Comparison of ENCODE assay signal across 20 cellular contexts in the genomic region with DNA sequence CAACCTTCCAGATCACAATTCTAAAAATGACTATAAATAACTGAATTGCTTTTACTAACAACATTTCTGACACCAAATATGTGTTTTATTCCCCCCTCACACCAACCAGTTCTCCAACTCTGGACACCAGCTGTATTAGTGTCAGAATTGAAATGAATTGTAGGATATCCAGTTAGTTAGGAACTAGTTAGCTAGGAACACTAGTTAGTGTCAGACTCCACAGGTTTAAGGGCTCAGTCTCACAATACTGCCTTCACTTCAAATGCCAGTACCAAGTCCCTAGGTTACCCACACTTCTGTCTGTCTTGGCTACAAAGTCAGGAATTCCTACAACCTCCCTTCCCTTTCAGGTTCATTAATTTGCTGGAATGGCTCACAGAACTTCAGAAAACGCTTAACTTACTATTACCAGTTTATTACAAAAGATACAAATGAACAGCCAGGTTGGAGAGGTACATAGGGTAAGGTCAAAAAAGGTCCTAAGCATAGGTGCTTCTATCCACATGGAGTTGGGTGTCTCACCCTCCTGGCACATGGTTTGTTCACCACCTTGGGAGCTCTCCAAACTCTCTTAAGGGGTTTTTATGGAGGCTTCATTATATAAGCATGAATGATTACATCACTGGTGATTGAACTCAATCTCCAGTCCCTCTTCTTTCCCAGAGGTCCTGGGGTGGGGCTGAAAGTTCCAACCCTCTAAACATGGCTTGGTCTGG. TPM values are rescaled to one million over a fixed set of nuclear protein-coding genes. Genes with fewer than 3 reads are reported as not detected.
DNase-seq lines count a peak whose midpoint lies in the region; ATAC-seq, FAIRE-seq and TF ChIP-seq lines count a peak whose summit lies in the region.
"Had no signal": no experiment of that assay in that cellular context is flagged by ENCODE, and none has a peak within 500 bp of the region (broad histone marks: within the 10 kb centered on the region; RNA-seq: fewer than 3 reads in every experiment).

No MANE protein-coding gene starts in this region.

- H3K27me3 Mint-ChIP-seq in CD4-positive, CD25-positive, alpha-beta regulatory T cell, result peaks cover 6% of the 10 kb centered on the region
- no peaks in the 10 kb centered on the region for H3K27me3 Mint-ChIP-seq in memory B cell
- peaks cover 12 to 13% (median 13%) of the 10 kb centered on the region in 3 donors for H3K27me3 Mint-ChIP-seq in immature natural killer cell (ENCODE audit: low read depth in 3 of 3)
- H3K27me3 Mint-ChIP-seq: activated naive CD8-positive, alpha-beta T cell had no signal

- peaks cover 0 to 1% (median 0%) of the 10 kb centered on the region in 7 donors for H3K9me3 Mint-ChIP-seq in CD4-positive, CD25-positive, alpha-beta regulatory T cell
- no peaks in the 10 kb centered on the region for H3K9me3 Mint-ChIP-seq in memory B cell
- H3K9me3 Mint-ChIP-seq in immature natural killer cell, result no peaks in the 10 kb centered on the region

- ATAC-seq in CD4-positive, CD25-positive, alpha-beta regulatory T cell (ENCODE audit: low read depth in 2 of 2), result no peak
- ATAC-seq in memory B cell (ENCODE audit: low read depth), result no peak
- ATAC-seq in HG03025 (IDR thresholded peaks at IDR 0.05; ENCODE audit: low FRiP score, unreplicated experiment), result no peak

- peaks cover 25% of the 10 kb centered on the region for H3K36me3 Mint-ChIP-seq in CD4-positive, CD25-positive, alpha-beta regulatory T cell
- H3K36me3 Mint-ChIP-seq in memory B cell, result peaks cover 6% of the 10 kb centered on the region
- H3K36me3 Mint-ChIP-seq in immature natural killer cell, result peaks cover 4 to 11% (median 9%) of the 10 kb centered on the region in 3 donors

- no peaks in the 10 kb centered on the region for H3K9me3 ChIP-seq in CD4-positive, CD25-positive, alpha-beta regulatory T cell (ENCODE audit: control insufficient read depth in 2 of 2, low read length in 2 of 2)
- H3K9me3 ChIP-seq: suprapubic skin had no signal

- no peak overlapping the region for H3K27ac ChIP-seq in CD4-positive, CD25-positive, alpha-beta regulatory T cell (ENCODE audit: insufficient read depth, low read length, poor library complexity, severe bottlenecking)
- H3K27ac ChIP-seq: suprapubic skin had no signal

- DNase-seq in CD4-positive, CD25-positive, alpha-beta regulatory T cell, result no peak
- DNase-seq in H54 (ENCODE audit: insufficient read length, low spot score), result no peak
- DNase-seq in astrocyte of the spinal cord (ENCODE audit: low read depth, low spot score), result peak; percentile 10
- DNase-seq in memory B cell (ENCODE audit: low spot score in 2 of 2), result no peak
- DNase-seq in SIG-M5 (lab: John Stamatoyannopoulos, UW), result no peak
- no peak for DNase-seq in immature natural killer cell
- DNase-seq in mucosa of gallbladder (ENCODE audit: low spot score), result no peak
- DNase-seq: activated CD4-positive, alpha-beta T cell treated with anti-CD3 and anti-CD28 coated beads, Interleukin-2, amount 50 U/mL, for 4 hours; COR-L47; effector CD4-positive, alpha-beta T cell; midbrain; NCI-H1436; NCI-H226; stimulated activated CD4-positive, alpha-beta T cell treated with anti-CD3 and anti-CD28 coated beads, Interleukin-4, amount 100 ng/mL, for 1 hour had no signal

- no peak for TF ChIP-seq CTCF in astrocyte of the spinal cord (IDR thresholded peaks at IDR 0.05; ENCODE audit: low read depth, low read length)

- in situ Hi-C loops in astrocyte of the spinal cord (cut with HindIII; ENCODE audit: low sequenced_read_pairs), result no loop called here

- no peak overlapping the region for H3K4me3 ChIP-seq in CD4-positive, CD25-positive, alpha-beta regulatory T cell (ENCODE audit: low read depth, low read length)
- no peak overlapping the region for H3K4me3 ChIP-seq in astrocyte of the spinal cord (ENCODE audit: low read depth, low read length)
- H3K4me3 ChIP-seq: suprapubic skin had no signal

- no peak for TF ChIP-seq POLR2A in H54 (IDR thresholded peaks at IDR 0.05; ENCODE audit: low read depth, low read length)

- H3K27me3 ChIP-seq in CD4-positive, CD25-positive, alpha-beta regulatory T cell (ENCODE audit: control insufficient read depth, insufficient read depth, low read length), result no peaks in the 10 kb centered on the region
- H3K27me3 ChIP-seq: suprapubic skin had no signal

- peaks cover 31% of the 10 kb centered on the region for H3K4me1 ChIP-seq in CD4-positive, CD25-positive, alpha-beta regulatory T cell (ENCODE audit: control insufficient read depth, insufficient read depth, low read length, poor library complexity, severe bottlenecking)

- H3K36me3 ChIP-seq in CD4-positive, CD25-positive, alpha-beta regulatory T cell (ENCODE audit: control insufficient read depth, insufficient read depth, low read length), result peaks cover 26% of the 10 kb centered on the region

- peak overlapping the region in 3 of 4 donors; percentile 24 to 85 (median 72) for H3K4me3 Mint-ChIP-seq in CD4-positive, CD25-positive, alpha-beta regulatory T cell
- no peak overlapping the region for H3K4me3 Mint-ChIP-seq in memory B cell
- no peak overlapping the region for H3K4me3 Mint-ChIP-seq in immature natural killer cell
- H3K4me3 Mint-ChIP-seq: activated naive CD8-positive, alpha-beta T cell had no signal

- H3K27ac Mint-ChIP-seq in CD4-positive, CD25-positive, alpha-beta regulatory T cell, result peak overlapping the region; percentile 62 to 70 (median 64)
- H3K27ac Mint-ChIP-seq in memory B cell (peak overlapping the region; percentile 67), immature natural killer cell (peak overlapping the region in 2 of 6 donors; percentile 13 to 34)
- H3K27ac Mint-ChIP-seq: activated naive CD8-positive, alpha-beta T cell had no signal

- H3K4me1 Mint-ChIP-seq in CD4-positive, CD25-positive, alpha-beta regulatory T cell, result peaks cover 22 to 63% (median 48%) of the 10 kb centered on the region in 4 donors
- peaks cover 22% of the 10 kb centered on the region for H3K4me1 Mint-ChIP-seq in memory B cell
- H3K4me1 Mint-ChIP-seq in immature natural killer cell, result peaks cover 27 to 62% of the 10 kb centered on the region in 2 donors

- peak; percentile 33 for FAIRE-seq in H54 (lab: Jason Lieb, UNC)
- FAIRE-seq: keratinocyte had no signal

RNA-seq across cellular contexts. Expression of a gene that starts 4.2 kb away (rescaled TPM):
- 71.8 TPM for total RNA-seq in CD4-positive, CD25-positive, alpha-beta regulatory T cell
- polyA plus RNA-seq in CD4-positive, CD25-positive, alpha-beta regulatory T cell, result 10 to 100 TPM; 43.5 to 56.3 (median 53.2) TPM
- 10 to 100 TPM; 38.4 to 44.7 (median 42.6) TPM for polyA plus RNA-seq in immature natural killer cell
- total RNA-seq in mucosa of gallbladder, result 73.8 TPM

RNA-seq across cellular contexts. Expression of a gene that starts 37.9 kb away (rescaled TPM):
- total RNA-seq in CD4-positive, CD25-positive, alpha-beta regulatory T cell, result 0.20 TPM
- polyA plus RNA-seq in CD4-positive, CD25-positive, alpha-beta regulatory T cell, result not detected
- not detected for polyA plus RNA-seq in immature natural killer cell
- not detected for total RNA-seq in mucosa of gallbladder
- total RNA-seq: osteocyte, skeletal muscle tissue had no signal

RNA-seq across cellular contexts. Expression of a gene that starts 58.5 kb away (rescaled TPM):
- total RNA-seq in CD4-positive, CD25-positive, alpha-beta regulatory T cell, result 132 TPM
- 10 to 100 TPM; 18.9 to 31.4 (median 20.2) TPM for polyA plus RNA-seq in CD4-positive, CD25-positive, alpha-beta regulatory T cell
- 10 to 100 TPM; 11.1 to 36.1 (median 16.5) TPM for polyA plus RNA-seq in immature natural killer cell
- total RNA-seq in mucosa of gallbladder, result 35.3 TPM

Comparison
In these comparisons a context has a peak if more than half of its experiments do, and no peak if none do; other contexts are left out.
1. H3K4me3 Mint-ChIP-seq: peak in CD4-positive, CD25-positive, alpha-beta regulatory T cell (3 of 4); none in memory B cell (single experiment) and immature natural killer cell (0 of 5).